Comparison of ENCODE assay signal across 18 cellular contexts in the genomic region with DNA sequence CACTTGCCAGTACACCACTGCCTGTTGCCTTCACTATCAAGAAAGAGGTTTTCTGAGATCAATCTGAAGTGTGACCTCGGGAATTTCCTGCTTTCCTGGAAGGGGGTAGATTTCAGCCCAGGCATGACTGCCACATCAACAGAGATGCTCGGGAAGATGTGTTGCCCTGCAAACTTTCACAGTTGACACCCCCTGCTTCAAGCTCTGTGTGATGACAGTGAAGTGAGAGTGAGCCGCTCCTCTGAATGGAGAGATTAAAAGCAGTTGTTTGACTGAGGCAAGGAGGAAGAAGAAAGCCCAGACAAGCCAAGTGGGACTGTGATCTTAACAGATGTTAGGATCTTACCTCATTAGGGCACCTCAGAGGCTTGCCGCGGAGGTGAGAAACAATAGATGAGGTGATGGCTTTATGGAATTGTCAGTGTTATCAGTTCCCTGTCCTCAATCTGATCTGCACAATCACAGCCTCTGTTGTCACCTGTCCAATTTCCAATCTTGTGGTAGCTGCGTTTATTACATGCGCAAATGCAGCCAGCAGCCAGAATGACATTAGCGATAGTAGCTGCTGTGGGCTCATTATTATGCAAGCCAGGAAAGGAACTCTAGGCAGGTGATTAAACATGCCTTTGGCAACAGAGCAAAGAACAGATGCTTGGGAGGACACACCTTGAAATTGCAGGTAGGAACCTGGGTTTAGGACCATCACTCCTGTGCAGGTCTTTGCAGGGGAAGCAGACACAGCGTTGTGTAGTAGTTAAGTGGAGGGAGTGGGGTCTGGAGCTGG.
A peak's percentile ranks its signal among the peaks of the same experiment; 100 is the strongest.
DNase-seq lines count a peak whose midpoint lies in the region; ATAC-seq, FAIRE-seq and TF ChIP-seq lines count a peak whose summit lies in the region.
"Had no signal": no experiment of that assay in that cellular context is flagged by ENCODE, and none has a peak within 500 bp of the region (broad histone marks: within the 10 kb centered on the region; RNA-seq: fewer than 3 reads in every experiment).

No MANE protein-coding gene starts in this region.

- H3K9ac ChIP-seq in H1 (replicated peaks in 1 of 4; ENCODE audit: extremely low read depth in 1 of 4, low read depth in 3 of 4, low read length in 3 of 4) = no peak overlapping the region

- POLR2A ChIA-PET in H1 (lab: Charles Lee; ENCODE audit: partially characterized antibody) = no interaction called here

- peaks cover 0 to 1% of the 10 kb centered on the region in 2 experiments for H4K20me1 ChIP-seq in H1 (replicated peaks in 1 of 2; ENCODE audit: control insufficient read depth in 1 of 2, insufficient read depth in 2 of 2, low read length in 2 of 2)

- H3K9me3 ChIP-seq in H1 (ENCODE audit: insufficient read depth in 2 of 2, low read depth in 1 of 2, low read length in 1 of 2) (no peaks in the 10 kb centered on the region), small intestine (ENCODE audit: control insufficient read depth, low read depth) (no peaks in the 10 kb centered on the region)
- H3K9me3 ChIP-seq: psoas muscle, upper lobe of right lung had no signal

- H2BK20ac ChIP-seq in H1 (ENCODE audit: low read length) = no peak overlapping the region

- no peak overlapping the region for H3K14ac ChIP-seq in H1 (ENCODE audit: insufficient read length)

- H3K4ac ChIP-seq in H1 (replicated peaks; ENCODE audit: insufficient read length, low read depth, low read length) = no peak overlapping the region

- DNase-seq in NCI-H1436 (lab: John Stamatoyannopoulos, UW) (peak; percentile 43), NCI-H1436 treated with DMSO at 0.1 percent for 48 hours (lab: John Stamatoyannopoulos, UW) (no peak), NCI-H345 (lab: John Stamatoyannopoulos, UW) (peak; percentile 79), H1 (ENCODE audit: low read depth in 1 of 2, low spot score in 2 of 2) (no peak), small intestine (peak; percentile 46), omental fat pad (ENCODE audit: low spot score) (no peak), ureter (ENCODE audit: low spot score) (no peak)
- DNase-seq: activated CD8-positive, alpha-beta T cell treated with anti-CD3 and anti-CD28 coated beads for 36 hours; activated naive CD8-positive, alpha-beta T cell treated with anti-CD3 and anti-CD28 coated beads, Interleukin-2, amount 50 U/mL, for 24 hours; central memory CD4-positive, alpha-beta T cell; effector CD8-positive, alpha-beta T cell; naive thymus-derived CD8-positive, alpha-beta T cell; psoas muscle; upper lobe of right lung had no signal

- CTCF ChIA-PET in H1 (lab: Charles Lee; ENCODE audit: partially characterized antibody) = interaction anchor here (0.8 to 1.0 kb wide), 2 partner anchors 11 to 97 kb away, joined by 4 to 6 read pairs; no protein-coding TSS in a partner anchor

- FAIRE-seq in H1 (lab: Jason Lieb, UNC) (no peak), small intestine (lab: Jason Lieb, UNC) (no peak)

- no peak overlapping the region for H2BK5ac ChIP-seq in H1 (ENCODE audit: low read depth, low read length)

- no peak for ATAC-seq in omental fat pad (ENCODE audit: low FRiP score)
- no peak for ATAC-seq in GM18511 (IDR thresholded peaks at IDR 0.05; ENCODE audit: unreplicated experiment)
- ATAC-seq: activated CD8-positive, alpha-beta T cell treated with anti-CD3 and anti-CD28 coated beads for 36 hours; activated naive CD8-positive, alpha-beta T cell treated with anti-CD3 and anti-CD28 coated beads, Interleukin-2, amount 50 U/mL, for 24 hours; naive thymus-derived CD8-positive, alpha-beta T cell; psoas muscle; stimulated activated memory B cell treated with anti-CD40 and anti-IgM and Interleukin-4, amounts not matched to agents 10 μg/mL and 1 μg/mL and 100 μg/mL, for 72 hours; upper lobe of right lung had no signal

- H2AK5ac ChIP-seq in H1 (ENCODE audit: low read depth, low read length) = no peak overlapping the region

- 0 out of 2 replicates have a peak overlapping the region, but pooled peaks have one; percentile 62 for H4K8ac ChIP-seq in H1 (ENCODE audit: extremely low read depth, insufficient read depth, low read length)

- no peak overlapping the region for H3K23ac ChIP-seq in H1 (ENCODE audit: insufficient read length)

- peaks cover 0 to 10% (median 7%) of the 10 kb centered on the region in 4 experiments; a peak in 5 of 7 replicates for H3K4me1 ChIP-seq in H1 (replicated peaks in 1 of 4; ENCODE audit: control insufficient read depth in 3 of 4, insufficient read depth in 4 of 4, low read length in 3 of 4)
- no peaks in the 10 kb centered on the region for H3K4me1 ChIP-seq in small intestine (ENCODE audit: control insufficient read depth in 2 of 2, insufficient read depth in 1 of 2, low read depth in 1 of 2, low read length in 1 of 2)
- H3K4me1 ChIP-seq: psoas muscle, upper lobe of right lung had no signal

- H3K27me3 ChIP-seq in H1 (replicated peaks in 1 of 4; ENCODE audit: control insufficient read depth in 3 of 4, extremely low read depth in 1 of 4, insufficient read depth in 3 of 4, low read length in 3 of 4) (no peaks in the 10 kb centered on the region), small intestine (ENCODE audit: control insufficient read depth in 2 of 2, insufficient read depth in 2 of 2, low read length in 2 of 2) (no peaks in the 10 kb centered on the region)
- H3K27me3 ChIP-seq: upper lobe of right lung had no signal

- no peak for TF ChIP-seq RAD21 in H1 (IDR thresholded peaks at IDR 0.05 in 1 of 2, conservative IDR thresholded peaks at IDR 0.05 in 1 of 2; ENCODE audit: low read depth in 2 of 2, low read length in 2 of 2)

- no peak overlapping the region for H3K18ac ChIP-seq in H1 (ENCODE audit: extremely low read depth, low read length)

- WGBS in H1 (ENCODE audit: extremely low coverage in 1 of 2, insufficient coverage in 1 of 2, insufficient read length in 1 of 2, insufficient replicate concordance in 2 of 2, low coverage in 1 of 2, low lambda C conversion rate in 2 of 2, missing lambda C conversion rate in 1 of 2), 2 experiments = 64% methylated on average over 9 of the region's 9 CpGs; no CpG with 5 or more reads in 1 of the 2 experiments
- WGBS in small intestine, 3 donors = 13 to 37% (median 13%) methylated on average over 9 of the region's 9 CpGs

- H2BK15ac ChIP-seq in H1 (ENCODE audit: low read length) = no peak overlapping the region

- no peak for TF ChIP-seq EP300 in H1 (IDR thresholded peaks at IDR 0.05; ENCODE audit: borderline replicate concordance in 1 of 2, low read depth in 2 of 2, low read length in 2 of 2)

- H4K91ac ChIP-seq in H1 (replicated peaks; ENCODE audit: insufficient read length, low read length) = no peak overlapping the region

- H3K4me2 ChIP-seq in H1 (ENCODE audit: insufficient read depth in 1 of 2, low read depth in 2 of 2, low read length in 2 of 2) = 0 out of 4 replicates have a peak overlapping the region, but pooled peaks of 1 of the 2 experiments have one; percentile 2

- no peaks in the 10 kb centered on the region for H3K79me1 ChIP-seq in H1 (ENCODE audit: low read depth, low read length)

- H3K23me2 ChIP-seq in H1 (ENCODE audit: low read depth, low read length) = peaks cover 8% of the 10 kb centered on the region; the same call in 1 of the 2 replicates

- no peak overlapping the region for H2BK120ac ChIP-seq in H1 (replicated peaks; ENCODE audit: low read depth, low read length)

- no peaks in the 10 kb centered on the region for H3K79me2 ChIP-seq in H1 (ENCODE audit: control insufficient read depth in 1 of 2, insufficient read depth in 2 of 2, low read length in 2 of 2)

- TF ChIP-seq CTCF in H1 (IDR thresholded peaks at IDR 0.05; ENCODE audit: control extremely low read depth in 1 of 3, insufficient read depth in 1 of 3, low read depth in 1 of 3, low read length in 3 of 3) (no peak), omental fat pad (IDR thresholded peaks at IDR 0.05) (no peak)

- no peak overlapping the region for H2AFZ ChIP-seq in H1 (ENCODE audit: low read length)

- H4K5ac ChIP-seq in H1 (ENCODE audit: insufficient read length, low read depth, low read length) = no peak overlapping the region

- H3K27ac ChIP-seq in H1 (ENCODE audit: low read depth, low read length) (no peak overlapping the region), small intestine (ENCODE audit: low read depth in 1 of 2, low read length in 1 of 2) (no peak overlapping the region)
- H3K27ac ChIP-seq: C4-2B, psoas muscle, RWPE1, upper lobe of right lung had no signal

- no peak for TF ChIP-seq POLR2A in H1 (IDR thresholded peaks at IDR 0.05; ENCODE audit: control extremely low read depth in 1 of 2, low read depth in 2 of 2, low read length in 2 of 2)

- H2BK12ac ChIP-seq in H1 (ENCODE audit: low read depth, low read length) = no peak overlapping the region

- H3K4me3 ChIP-seq in H1 (ENCODE audit: extremely low read depth in 1 of 4, insufficient read depth in 2 of 4, low read depth in 3 of 4, low read length in 4 of 4) = 0 out of 8 replicates have a peak overlapping the region, but pooled peaks of 1 of the 4 experiments have one; percentile 5
- H3K4me3 ChIP-seq in small intestine (ENCODE audit: low read depth in 1 of 2, low read length in 2 of 2) = no peak overlapping the region
- H3K4me3 ChIP-seq: psoas muscle, upper lobe of right lung had no signal

- H3K56ac ChIP-seq in H1 (replicated peaks; ENCODE audit: insufficient read length, low read depth, low read length) = no peak overlapping the region

- no peaks in the 10 kb centered on the region for H3K36me3 ChIP-seq in H1 (ENCODE audit: control insufficient read depth in 2 of 4, insufficient read depth in 4 of 4, low read length in 3 of 4)
- H3K36me3 ChIP-seq in small intestine (ENCODE audit: control insufficient read depth in 2 of 2, insufficient read depth in 2 of 2, low read length in 2 of 2) = no peaks in the 10 kb centered on the region
- H3K36me3 ChIP-seq: upper lobe of right lung had no signal

TF ChIP-seq in H1, 55 proteins besides CTCF, POLR2A, EP300 and RAD21 (continues in another document):
- TF ChIP-seq, protein P1, sequence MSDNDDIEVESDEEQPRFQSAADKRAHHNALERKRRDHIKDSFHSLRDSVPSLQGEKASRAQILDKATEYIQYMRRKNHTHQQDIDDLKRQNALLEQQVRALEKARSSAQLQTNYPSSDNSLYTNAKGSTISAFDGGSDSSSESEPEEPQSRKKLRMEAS (IDR thresholded peaks at IDR 0.05) = no peak
- TF ChIP-seq GABPA (IDR thresholded peaks at IDR 0.05; ENCODE audit: borderline replicate concordance, insufficient read depth, low read length) = no peak
- no peak for TF ChIP-seq SRF (IDR thresholded peaks at IDR 0.05; ENCODE audit: low read depth, low read length)
- no peak for TF ChIP-seq RFX5 (IDR thresholded peaks at IDR 0.05; ENCODE audit: borderline replicate concordance, low read depth, low read length)
- TF ChIP-seq HDAC2 (IDR thresholded peaks at IDR 0.05; ENCODE audit: borderline replicate concordance in 1 of 2, low read depth in 2 of 2, low read length in 2 of 2) = no peak
- no peak for TF ChIP-seq TAF1 (IDR thresholded peaks at IDR 0.05; ENCODE audit: low read depth, low read length)
- TF ChIP-seq KDM5A (IDR thresholded peaks at IDR 0.05; ENCODE audit: low read length) = no peak
- no peak for TF ChIP-seq MAFK (IDR thresholded peaks at IDR 0.05; ENCODE audit: low read depth, low read length)
- TF ChIP-seq HDAC6 (IDR thresholded peaks at IDR 0.05; ENCODE audit: low read depth, low read length) = no peak
- TF ChIP-seq RNF2 (IDR thresholded peaks at IDR 0.05; ENCODE audit: borderline replicate concordance, low read depth, low read length, missing control alignments, poor library complexity, severe bottlenecking) = no peak
- TF ChIP-seq POLR2AphosphoS5 (IDR thresholded peaks at IDR 0.05; ENCODE audit: low read depth, low read length) = no peak

Comparison
In these comparisons a context has a peak if more than half of its experiments do, and no peak if none do; other contexts are left out.
1. DNase-seq: peak in NCI-H1436 (single experiment), NCI-H345 (single experiment) and small intestine (single experiment); none in NCI-H1436 treated with DMSO at 0.1 percent for 48 hours (single experiment), H1 (0 of 2), omental fat pad (single experiment) and ureter (single experiment).